1 cellular context compared by ENCODE assay signal in the genomic region with DNA sequence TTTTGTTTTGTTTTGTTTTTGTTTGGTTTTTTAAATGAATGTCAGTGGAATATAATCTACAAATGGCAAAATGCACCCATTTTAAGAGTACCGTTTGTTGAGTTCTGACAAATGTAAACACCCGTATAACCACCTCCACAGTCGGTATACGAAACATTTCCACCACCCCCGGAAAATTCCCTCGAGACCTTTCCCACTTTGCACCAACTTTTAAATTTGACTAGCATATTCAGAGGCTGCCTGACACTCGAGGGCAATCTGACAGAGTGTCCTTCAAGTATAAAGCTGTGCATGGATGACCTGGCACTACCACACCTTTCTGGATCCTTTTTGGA.
TF ChIP-seq lines count a peak whose summit lies in the region.

No MANE protein-coding gene starts in this region.

TF ChIP-seq in K562, 482 proteins besides CTCF, POLR2A, EP300 and RAD21 (continued from another document):
- TF ChIP-seq, protein P1, sequence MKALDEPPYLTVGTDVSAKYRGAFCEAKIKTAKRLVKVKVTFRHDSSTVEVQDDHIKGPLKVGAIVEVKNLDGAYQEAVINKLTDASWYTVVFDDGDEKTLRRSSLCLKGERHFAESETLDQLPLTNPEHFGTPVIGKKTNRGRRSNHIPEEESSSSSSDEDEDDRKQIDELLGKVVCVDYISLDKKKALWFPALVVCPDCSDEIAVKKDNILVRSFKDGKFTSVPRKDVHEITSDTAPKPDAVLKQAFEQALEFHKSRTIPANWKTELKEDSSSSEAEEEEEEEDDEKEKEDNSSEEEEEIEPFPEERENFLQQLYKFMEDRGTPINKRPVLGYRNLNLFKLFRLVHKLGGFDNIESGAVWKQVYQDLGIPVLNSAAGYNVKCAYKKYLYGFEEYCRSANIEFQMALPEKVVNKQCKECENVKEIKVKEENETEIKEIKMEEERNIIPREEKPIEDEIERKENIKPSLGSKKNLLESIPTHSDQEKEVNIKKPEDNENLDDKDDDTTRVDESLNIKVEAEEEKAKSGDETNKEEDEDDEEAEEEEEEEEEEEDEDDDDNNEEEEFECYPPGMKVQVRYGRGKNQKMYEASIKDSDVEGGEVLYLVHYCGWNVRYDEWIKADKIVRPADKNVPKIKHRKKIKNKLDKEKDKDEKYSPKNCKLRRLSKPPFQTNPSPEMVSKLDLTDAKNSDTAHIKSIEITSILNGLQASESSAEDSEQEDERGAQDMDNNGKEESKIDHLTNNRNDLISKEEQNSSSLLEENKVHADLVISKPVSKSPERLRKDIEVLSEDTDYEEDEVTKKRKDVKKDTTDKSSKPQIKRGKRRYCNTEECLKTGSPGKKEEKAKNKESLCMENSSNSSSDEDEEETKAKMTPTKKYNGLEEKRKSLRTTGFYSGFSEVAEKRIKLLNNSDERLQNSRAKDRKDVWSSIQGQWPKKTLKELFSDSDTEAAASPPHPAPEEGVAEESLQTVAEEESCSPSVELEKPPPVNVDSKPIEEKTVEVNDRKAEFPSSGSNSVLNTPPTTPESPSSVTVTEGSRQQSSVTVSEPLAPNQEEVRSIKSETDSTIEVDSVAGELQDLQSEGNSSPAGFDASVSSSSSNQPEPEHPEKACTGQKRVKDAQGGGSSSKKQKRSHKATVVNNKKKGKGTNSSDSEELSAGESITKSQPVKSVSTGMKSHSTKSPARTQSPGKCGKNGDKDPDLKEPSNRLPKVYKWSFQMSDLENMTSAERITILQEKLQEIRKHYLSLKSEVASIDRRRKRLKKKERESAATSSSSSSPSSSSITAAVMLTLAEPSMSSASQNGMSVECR (CRISPR knock-in tag; IDR thresholded peaks at IDR 0.05) = no peak
- TF ChIP-seq MCM2 (IDR thresholded peaks at IDR 0.05; ENCODE audit: low read depth) (no peak), DNMT1 (IDR thresholded peaks at IDR 0.05) (no peak), TCF3 (CRISPR knock-in tag; IDR thresholded peaks at IDR 0.05) (no peak)
- TF ChIP-seq, protein P2, sequence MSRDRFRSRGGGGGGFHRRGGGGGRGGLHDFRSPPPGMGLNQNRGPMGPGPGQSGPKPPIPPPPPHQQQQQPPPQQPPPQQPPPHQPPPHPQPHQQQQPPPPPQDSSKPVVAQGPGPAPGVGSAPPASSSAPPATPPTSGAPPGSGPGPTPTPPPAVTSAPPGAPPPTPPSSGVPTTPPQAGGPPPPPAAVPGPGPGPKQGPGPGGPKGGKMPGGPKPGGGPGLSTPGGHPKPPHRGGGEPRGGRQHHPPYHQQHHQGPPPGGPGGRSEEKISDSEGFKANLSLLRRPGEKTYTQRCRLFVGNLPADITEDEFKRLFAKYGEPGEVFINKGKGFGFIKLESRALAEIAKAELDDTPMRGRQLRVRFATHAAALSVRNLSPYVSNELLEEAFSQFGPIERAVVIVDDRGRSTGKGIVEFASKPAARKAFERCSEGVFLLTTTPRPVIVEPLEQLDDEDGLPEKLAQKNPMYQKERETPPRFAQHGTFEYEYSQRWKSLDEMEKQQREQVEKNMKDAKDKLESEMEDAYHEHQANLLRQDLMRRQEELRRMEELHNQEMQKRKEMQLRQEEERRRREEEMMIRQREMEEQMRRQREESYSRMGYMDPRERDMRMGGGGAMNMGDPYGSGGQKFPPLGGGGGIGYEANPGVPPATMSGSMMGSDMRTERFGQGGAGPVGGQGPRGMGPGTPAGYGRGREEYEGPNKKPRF (IDR thresholded peaks at IDR 0.05; ENCODE audit: low read depth, low read length) = no peak
